ENCODE assay signal across 1 cellular context in the genomic region with DNA sequence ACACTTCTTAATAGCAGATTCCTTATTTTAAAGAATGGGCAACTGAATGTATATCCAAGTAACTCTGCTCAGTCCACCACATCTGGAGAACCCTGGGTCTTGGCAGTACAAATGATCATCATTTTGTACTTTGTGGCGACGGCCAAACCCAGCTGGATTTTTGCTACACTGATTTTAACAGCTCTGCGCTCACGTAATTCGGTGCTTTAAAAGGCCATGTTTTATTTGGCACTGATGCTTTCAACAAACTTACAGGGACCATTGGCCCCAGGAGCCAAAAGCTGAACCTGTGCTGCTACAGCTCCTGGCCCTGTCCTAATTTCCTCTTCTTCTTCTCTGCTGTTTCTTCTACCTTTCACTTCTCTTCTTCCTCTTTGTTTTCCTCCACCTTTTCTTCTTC.
TF ChIP-seq lines count a peak whose summit lies in the region.

No MANE protein-coding gene starts in this region.

TF ChIP-seq in HepG2, 621 proteins besides CTCF, POLR2A, EP300 and RAD21:
- TF ChIP-seq, protein P1, sequence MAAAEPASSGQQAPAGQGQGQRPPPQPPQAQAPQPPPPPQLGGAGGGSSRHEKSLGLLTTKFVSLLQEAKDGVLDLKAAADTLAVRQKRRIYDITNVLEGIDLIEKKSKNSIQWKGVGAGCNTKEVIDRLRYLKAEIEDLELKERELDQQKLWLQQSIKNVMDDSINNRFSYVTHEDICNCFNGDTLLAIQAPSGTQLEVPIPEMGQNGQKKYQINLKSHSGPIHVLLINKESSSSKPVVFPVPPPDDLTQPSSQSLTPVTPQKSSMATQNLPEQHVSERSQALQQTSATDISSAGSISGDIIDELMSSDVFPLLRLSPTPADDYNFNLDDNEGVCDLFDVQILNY (CRISPR knock-in tag; conservative IDR thresholded peaks at IDR 0.05), result no peak
- TF ChIP-seq, protein P2, sequence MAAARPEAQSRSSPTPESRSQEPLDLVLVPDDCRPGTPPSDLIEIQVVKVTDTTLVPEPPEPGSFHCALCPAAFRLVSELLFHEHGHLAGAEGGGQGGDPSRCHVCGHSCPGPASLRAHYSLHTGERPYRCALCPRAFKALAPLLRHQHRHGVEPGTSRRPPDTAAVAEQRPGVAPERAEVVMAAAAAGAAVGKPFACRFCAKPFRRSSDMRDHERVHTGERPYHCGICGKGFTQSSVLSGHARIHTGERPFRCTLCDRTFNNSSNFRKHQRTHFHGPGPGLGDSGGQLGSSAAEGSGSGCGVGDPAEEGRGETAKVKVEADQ (CRISPR knock-in tag; IDR thresholded peaks at IDR 0.05; ENCODE audit: borderline replicate concordance), result no peak
- TF ChIP-seq NR2F1 (CRISPR knock-in tag; IDR thresholded peaks at IDR 0.05) (no peak), ZNF180 (CRISPR knock-in tag; IDR thresholded peaks at IDR 0.05; ENCODE audit: borderline replicate concordance, low read depth) (no peak), ZFP1 (CRISPR knock-in tag; IDR thresholded peaks at IDR 0.05) (no peak), CBFB (CRISPR knock-in tag; IDR thresholded peaks at IDR 0.05) (no peak), ZNF737 (CRISPR knock-in tag; IDR thresholded peaks at IDR 0.05; ENCODE audit: borderline replicate concordance) (no peak), POLR2AphosphoS5 (IDR thresholded peaks at IDR 0.05; ENCODE audit: low read depth, low read length) (no peak), ZFP36 (IDR thresholded peaks at IDR 0.05; ENCODE audit: borderline replicate concordance, low read depth, low read length, partially characterized antibody) (no peak), ZNF552 (CRISPR knock-in tag; IDR thresholded peaks at IDR 0.05; ENCODE audit: borderline replicate concordance) (no peak), NR3C1 (CRISPR knock-in tag; IDR thresholded peaks at IDR 0.05) (no peak), TGIF2 (CRISPR knock-in tag; IDR thresholded peaks at IDR 0.05) (no peak), ZNF674 (CRISPR knock-in tag; IDR thresholded peaks at IDR 0.05; ENCODE audit: low read depth) (no peak), XBP1 (CRISPR knock-in tag; IDR thresholded peaks at IDR 0.05) (no peak)
- TF ChIP-seq, protein P3, sequence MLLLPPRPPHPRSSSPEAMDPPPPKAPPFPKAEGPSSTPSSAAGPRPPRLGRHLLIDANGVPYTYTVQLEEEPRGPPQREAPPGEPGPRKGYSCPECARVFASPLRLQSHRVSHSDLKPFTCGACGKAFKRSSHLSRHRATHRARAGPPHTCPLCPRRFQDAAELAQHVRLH (CRISPR knock-in tag; IDR thresholded peaks at IDR 0.05; ENCODE audit: borderline replicate concordance, low read depth), result no peak
- TF ChIP-seq, protein P4, sequence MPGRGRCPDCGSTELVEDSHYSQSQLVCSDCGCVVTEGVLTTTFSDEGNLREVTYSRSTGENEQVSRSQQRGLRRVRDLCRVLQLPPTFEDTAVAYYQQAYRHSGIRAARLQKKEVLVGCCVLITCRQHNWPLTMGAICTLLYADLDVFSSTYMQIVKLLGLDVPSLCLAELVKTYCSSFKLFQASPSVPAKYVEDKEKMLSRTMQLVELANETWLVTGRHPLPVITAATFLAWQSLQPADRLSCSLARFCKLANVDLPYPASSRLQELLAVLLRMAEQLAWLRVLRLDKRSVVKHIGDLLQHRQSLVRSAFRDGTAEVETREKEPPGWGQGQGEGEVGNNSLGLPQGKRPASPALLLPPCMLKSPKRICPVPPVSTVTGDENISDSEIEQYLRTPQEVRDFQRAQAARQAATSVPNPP (CRISPR knock-in tag; IDR thresholded peaks at IDR 0.05), result no peak
- TF ChIP-seq, protein P5, sequence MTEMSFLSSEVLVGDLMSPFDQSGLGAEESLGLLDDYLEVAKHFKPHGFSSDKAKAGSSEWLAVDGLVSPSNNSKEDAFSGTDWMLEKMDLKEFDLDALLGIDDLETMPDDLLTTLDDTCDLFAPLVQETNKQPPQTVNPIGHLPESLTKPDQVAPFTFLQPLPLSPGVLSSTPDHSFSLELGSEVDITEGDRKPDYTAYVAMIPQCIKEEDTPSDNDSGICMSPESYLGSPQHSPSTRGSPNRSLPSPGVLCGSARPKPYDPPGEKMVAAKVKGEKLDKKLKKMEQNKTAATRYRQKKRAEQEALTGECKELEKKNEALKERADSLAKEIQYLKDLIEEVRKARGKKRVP (CRISPR knock-in tag; IDR thresholded peaks at IDR 0.05), result no peak
